8 cellular contexts compared by ENCODE assay signal in genomic region chr13:43368003-43368402, GRCh38.
DNase-seq lines count a peak whose midpoint lies in the region; ATAC-seq and TF ChIP-seq lines count a peak whose summit lies in the region.

No MANE protein-coding gene starts in this region.

- H3K9me3 Mint-ChIP-seq in CD4-positive, alpha-beta memory T cell: no peaks in the 10 kb centered on the region
- H3K9me3 Mint-ChIP-seq in GM23338: no peaks in the 10 kb centered on the region
- no peaks in the 10 kb centered on the region for H3K9me3 Mint-ChIP-seq in activated CD8-positive, alpha-beta T cell treated with anti-CD3 and anti-CD28 coated beads, Interleukin-2, amount 10 ng/mL, durations not matched to agents 7 days and 5 days (ENCODE audit: insufficient read depth)
- H3K9me3 Mint-ChIP-seq in mesothelial cell of epicardium: peaks cover 3% of the 10 kb centered on the region

- H3K27ac Mint-ChIP-seq in CD4-positive, alpha-beta memory T cell: peak overlapping the region; percentile 43 to 87 (median 84)
- H3K27ac Mint-ChIP-seq in GM23338 (no peak overlapping the region), mesothelial cell of epicardium (peak overlapping the region; percentile 72)
- peak overlapping the region; percentile 66 for H3K27ac Mint-ChIP-seq in activated CD8-positive, alpha-beta T cell treated with anti-CD3 and anti-CD28 coated beads, Interleukin-2, amount 10 ng/mL, durations not matched to agents 7 days and 5 days

- ATAC-seq in GM23338: no peak
- ATAC-seq in activated CD8-positive, alpha-beta T cell treated with anti-CD3 and anti-CD28 coated beads, Interleukin-2, amount 10 ng/mL, durations not matched to agents 7 days and 5 days: peak; percentile 72

- peak overlapping the region in 1 of 2 donors; percentile 46 for H3K4me3 ChIP-seq in CD4-positive, alpha-beta memory T cell (ENCODE audit: low read length in 2 of 2)
- no peak overlapping the region for H3K4me3 ChIP-seq in GM23338

- H3K9me2 ChIP-seq in GM23338 (ENCODE audit: insufficient read depth): 0 out of 2 replicates have a peak, but pooled peaks cover 4% of the 10 kb centered on the region

- H3K4me2 ChIP-seq in GM23338: no peak overlapping the region

- H3K36me3 Mint-ChIP-seq in CD4-positive, alpha-beta memory T cell: peaks cover 2 to 4% of the 10 kb centered on the region in 2 donors
- no peaks in the 10 kb centered on the region for H3K36me3 Mint-ChIP-seq in GM23338 (ENCODE audit: low read depth)
- no peaks in the 10 kb centered on the region for H3K36me3 Mint-ChIP-seq in activated CD8-positive, alpha-beta T cell treated with anti-CD3 and anti-CD28 coated beads, Interleukin-2, amount 10 ng/mL, durations not matched to agents 7 days and 5 days (ENCODE audit: low read depth)
- no peaks in the 10 kb centered on the region for H3K36me3 Mint-ChIP-seq in mesothelial cell of epicardium

- H3K4me1 Mint-ChIP-seq in CD4-positive, alpha-beta memory T cell: peaks cover 22 to 40% (median 28%) of the 10 kb centered on the region in 4 donors
- H3K4me1 Mint-ChIP-seq in GM23338: peaks cover 10% of the 10 kb centered on the region
- H3K4me1 Mint-ChIP-seq in activated CD8-positive, alpha-beta T cell treated with anti-CD3 and anti-CD28 coated beads, Interleukin-2, amount 10 ng/mL, durations not matched to agents 7 days and 5 days (ENCODE audit: low read depth): peaks cover 12% of the 10 kb centered on the region
- peaks cover 26% of the 10 kb centered on the region for H3K4me1 Mint-ChIP-seq in mesothelial cell of epicardium

- H3K36me3 ChIP-seq in CD4-positive, alpha-beta memory T cell (ENCODE audit: insufficient read depth, low read length): no peaks in the 10 kb centered on the region
- H3K36me3 ChIP-seq in GM23338 (ENCODE audit: insufficient read depth): no peaks in the 10 kb centered on the region

- H3K27me3 ChIP-seq in CD4-positive, alpha-beta memory T cell (ENCODE audit: insufficient read depth, low read length): no peaks in the 10 kb centered on the region
- no peaks in the 10 kb centered on the region for H3K27me3 ChIP-seq in GM23338 (ENCODE audit: insufficient read depth)

- intact Hi-C loops in CD4-positive, alpha-beta memory T cell (cut with micrococcal nuclease): no loop called here

- H3K27me3 Mint-ChIP-seq in CD4-positive, alpha-beta memory T cell: no peaks in the 10 kb centered on the region
- H3K27me3 Mint-ChIP-seq in GM23338 (ENCODE audit: insufficient read depth, low read depth, poor library complexity) (peaks cover 6% of the 10 kb centered on the region), mesothelial cell of epicardium (ENCODE audit: low read depth) (no peaks in the 10 kb centered on the region)
- no peaks in the 10 kb centered on the region for H3K27me3 Mint-ChIP-seq in activated CD8-positive, alpha-beta T cell treated with anti-CD3 and anti-CD28 coated beads, Interleukin-2, amount 10 ng/mL, durations not matched to agents 7 days and 5 days (ENCODE audit: low read depth)

- 0 out of 2 replicates have a peak overlapping the region, but pooled peaks have one; percentile 38 for H2AFZ ChIP-seq in GM23338

- POLR2A ChIA-PET in CD4-positive, alpha-beta memory T cell (lab: Charles Lee; ENCODE audit: partially characterized antibody): no interaction called here
- POLR2A ChIA-PET in activated CD8-positive, alpha-beta T cell treated with anti-CD3 and anti-CD28 coated beads, Interleukin-2, amount 10 ng/mL, durations not matched to agents 7 days and 5 days (lab: Charles Lee): no interaction called here

- peaks cover 16% of the 10 kb centered on the region for H3K4me1 ChIP-seq in CD4-positive, alpha-beta memory T cell (ENCODE audit: insufficient read depth, low read length)
- H3K4me1 ChIP-seq in GM23338 (ENCODE audit: insufficient read depth): peaks cover 18% of the 10 kb centered on the region

- H3K79me2 ChIP-seq in GM23338 (replicated peaks; ENCODE audit: insufficient read depth): no peaks in the 10 kb centered on the region

- peak overlapping the region; percentile 67 to 86 (median 84) for H3K4me3 Mint-ChIP-seq in CD4-positive, alpha-beta memory T cell
- no peak overlapping the region for H3K4me3 Mint-ChIP-seq in GM23338
- H3K4me3 Mint-ChIP-seq in activated CD8-positive, alpha-beta T cell treated with anti-CD3 and anti-CD28 coated beads, Interleukin-2, amount 10 ng/mL, durations not matched to agents 7 days and 5 days: peak overlapping the region; percentile 45
- no peak overlapping the region for H3K4me3 Mint-ChIP-seq in mesothelial cell of epicardium

- peak in 4 of 5 donors; percentile 1 to 22 (median 7) for DNase-seq in CD4-positive, alpha-beta memory T cell
- DNase-seq in GM23338 (ENCODE audit: low spot score) (no peak), mesothelial cell of epicardium (ENCODE audit: low spot score in 2 of 2, unreplicated experiment in 2 of 2) (no peak), mucosa of gallbladder (ENCODE audit: low spot score) (no peak)
- no peak for DNase-seq in activated CD8-positive, alpha-beta T cell treated with anti-CD3 and anti-CD28 coated beads, Interleukin-2, amount 10 ng/mL, durations not matched to agents 7 days and 5 days
- no peak for DNase-seq in effector CD8-positive, alpha-beta T cell (lab: John Stamatoyannopoulos, UW)
- no peak for DNase-seq in stimulated activated CD4-positive, alpha-beta T cell treated with anti-CD3 and anti-CD28 coated beads, Interleukin-2, amount 100 ng/mL, for 48 hours
- DNase-seq in effector CD4-positive, alpha-beta T cell: no peak

- H3K27ac ChIP-seq in CD4-positive, alpha-beta memory T cell (ENCODE audit: low read depth, low read length): peak overlapping the region; percentile 18
- H3K27ac ChIP-seq in GM23338 (ENCODE audit: low read depth): no peak overlapping the region

- no peaks in the 10 kb centered on the region for H3K9me3 ChIP-seq in CD4-positive, alpha-beta memory T cell (ENCODE audit: control insufficient read depth in 1 of 2, low read length in 2 of 2)

- CTCF ChIA-PET in CD4-positive, alpha-beta memory T cell (lab: Charles Lee; ENCODE audit: partially characterized antibody): no interaction called here
- CTCF ChIA-PET in activated CD8-positive, alpha-beta T cell treated with anti-CD3 and anti-CD28 coated beads, Interleukin-2, amount 10 ng/mL, durations not matched to agents 7 days and 5 days (lab: Charles Lee): interaction anchor here (0.8 kb wide), 1 partner anchor 398 kb away, joined by 3 read pairs; no protein-coding TSS in a partner anchor

- TF ChIP-seq CTCF in GM23338 (conservative IDR thresholded peaks at IDR 0.05; ENCODE audit: low read depth in 2 of 2): no peak
- TF ChIP-seq CTCF in mesothelial cell of epicardium (IDR thresholded peaks at IDR 0.05; ENCODE audit: unreplicated experiment): no peak

- no peaks in the 10 kb centered on the region for H3F3A ChIP-seq in GM23338 (replicated peaks; ENCODE audit: low read depth)

- no peaks in the 10 kb centered on the region for H4K20me1 ChIP-seq in GM23338 (replicated peaks; ENCODE audit: insufficient read depth)

TF ChIP-seq in GM23338, 12 proteins besides CTCF, POLR2A, EP300 and RAD21 (continues in another document):
- TF ChIP-seq JUNB (IDR thresholded peaks at IDR 0.05; ENCODE audit: unreplicated experiment) (no peak), STAT1 (IDR thresholded peaks at IDR 0.05; ENCODE audit: unreplicated experiment) (no peak), ZNF114 (CRISPR knock-in tag; IDR thresholded peaks at IDR 0.05) (no peak)

Comparison
In these comparisons a context has a peak if more than half of its experiments do, and no peak if none do; other contexts are left out.
1. DNase-seq: peak in CD4-positive, alpha-beta memory T cell (4 of 5); none in GM23338 (single experiment), activated CD8-positive, alpha-beta T cell treated with anti-CD3 and anti-CD28 coated beads, Interleukin-2, amount 10 ng/mL, durations not matched to agents 7 days and 5 days (single experiment), mesothelial cell of epicardium (0 of 2), effector CD8-positive, alpha-beta T cell (single experiment), stimulated activated CD4-positive, alpha-beta T cell treated with anti-CD3 and anti-CD28 coated beads, Interleukin-2, amount 100 ng/mL, for 48 hours (0 of 2), effector CD4-positive, alpha-beta T cell (single experiment) and mucosa of gallbladder (single experiment).
2. H3K4me3 Mint-ChIP-seq: peak in CD4-positive, alpha-beta memory T cell (8 of 8) and activated CD8-positive, alpha-beta T cell treated with anti-CD3 and anti-CD28 coated beads, Interleukin-2, amount 10 ng/mL, durations not matched to agents 7 days and 5 days (single experiment); none in GM23338 (single experiment) and mesothelial cell of epicardium (single experiment).